ENCODE assay signal across 10 cellular contexts in the genomic region with DNA sequence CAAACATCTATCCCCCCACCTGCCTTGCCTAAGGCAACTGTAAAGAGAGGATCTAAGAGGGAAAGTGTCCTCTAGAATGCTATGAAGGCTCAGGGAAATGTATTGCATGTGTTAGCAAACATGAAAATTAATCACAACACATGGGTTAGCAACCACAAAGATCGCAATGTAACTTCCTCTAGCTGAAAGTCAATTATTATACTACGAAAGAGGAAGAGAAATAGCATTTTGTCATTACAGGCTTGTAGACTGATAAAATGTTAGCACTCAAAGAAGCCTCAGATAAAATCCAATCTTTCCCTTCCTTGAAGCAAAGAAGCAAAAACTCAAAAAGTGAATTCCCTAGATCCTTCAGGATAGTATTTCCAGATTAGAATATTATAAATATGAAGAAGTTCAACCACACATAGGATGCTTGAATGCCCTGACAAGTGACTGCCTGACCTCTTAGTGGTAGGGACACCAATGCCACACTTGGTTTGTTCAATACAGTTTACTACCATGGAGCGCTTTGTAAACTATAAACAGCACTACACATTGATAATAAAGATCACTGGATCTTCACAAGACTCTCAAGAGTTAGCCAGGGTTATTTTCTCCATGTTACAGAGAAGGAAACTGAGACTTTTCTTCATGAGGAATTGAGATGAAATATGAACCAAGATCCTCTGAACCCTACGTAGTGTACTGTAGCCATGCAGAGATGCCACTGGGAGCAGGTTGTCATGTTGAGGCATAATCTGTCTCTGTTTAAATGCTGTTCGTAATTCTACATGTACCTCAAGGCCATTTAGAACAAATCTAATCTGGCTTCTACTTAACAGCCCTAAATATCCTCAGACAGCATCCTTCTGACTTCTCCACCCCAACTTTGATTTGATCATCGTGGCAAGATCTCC.
DNase-seq lines count a peak whose midpoint lies in the region; ATAC-seq and TF ChIP-seq lines count a peak whose summit lies in the region.
"Had no signal": no experiment of that assay in that cellular context is flagged by ENCODE, and none has a peak within 500 bp of the region (broad histone marks: within the 10 kb centered on the region; RNA-seq: fewer than 3 reads in every experiment).

No MANE protein-coding gene starts in this region.

- TF ChIP-seq EP300 in gastroesophageal sphincter (IDR thresholded peaks at IDR 0.05) = no peak

- ATAC-seq in GM19397 (IDR thresholded peaks at IDR 0.05; ENCODE audit: unreplicated experiment) = peak; percentile 49
- peak; percentile 48 for ATAC-seq in HG03066 (IDR thresholded peaks at IDR 0.05; ENCODE audit: low read depth, unreplicated experiment)
- no peak for ATAC-seq in gastroesophageal sphincter
- ATAC-seq: A549, Panc1 had no signal

- H3K4me3 ChIP-seq in gastroesophageal sphincter = no peak overlapping the region
- H3K4me3 ChIP-seq: A549 had no signal

- TF ChIP-seq POLR2A in gastroesophageal sphincter (IDR thresholded peaks at IDR 0.05) = no peak

- no peak for TF ChIP-seq CTCF in gastroesophageal sphincter (IDR thresholded peaks at IDR 0.05)

- 83 to 88% methylated on average over 6 of the region's 6 CpGs for WGBS in gastroesophageal sphincter (ENCODE audit: low coverage in 1 of 2), 2 donors

- no peaks in the 10 kb centered on the region for H3K9me3 ChIP-seq in gastroesophageal sphincter
- H3K9me3 ChIP-seq: A549 had no signal

- H3K27me3 ChIP-seq in gastroesophageal sphincter = no peaks in the 10 kb centered on the region

- peak; percentile 88 to 91 for DNase-seq in AML-193 (lab: John Stamatoyannopoulos, UW)
- DNase-seq in RPMI8226 = peak; percentile 4
- no peak for DNase-seq in foreskin melanocyte
- no peak for DNase-seq in superior temporal gyrus (ENCODE audit: extremely low spot score)
- DNase-seq in ecto neural progenitor cell (ENCODE audit: low spot score) = no peak

- H3K36me3 ChIP-seq in gastroesophageal sphincter = no peaks in the 10 kb centered on the region

- H3K4me1 ChIP-seq in gastroesophageal sphincter = peaks cover 0 to 36% (median 2%) of the 10 kb centered on the region in 3 donors

- H3K27ac ChIP-seq in gastroesophageal sphincter = no peak overlapping the region
- H3K27ac ChIP-seq: A549 had no signal

Comparison
In these comparisons a context has a peak if more than half of its experiments do, and no peak if none do; other contexts are left out.
1. DNase-seq: peak in AML-193 (2 of 2) and RPMI8226 (single experiment); none in foreskin melanocyte (single experiment), superior temporal gyrus (single experiment) and ecto neural progenitor cell (single experiment).